ENCODE assay signal across 27 cellular contexts in genomic region chr14:77355811-77356210, GRCh38. TPM values are rescaled to one million over a fixed set of nuclear protein-coding genes. Genes with fewer than 3 reads are reported as not detected.
"Had no signal": no experiment of that assay in that cellular context is flagged by ENCODE, and none has a peak within 500 bp of the region (broad histone marks: within the 10 kb centered on the region; RNA-seq: fewer than 3 reads in every experiment).

No MANE protein-coding gene starts in this region.

- H3K4me1 ChIP-seq: foreskin keratinocyte, prostate gland, tibial artery had no signal

- H3K27ac Mint-ChIP-seq: activated B cell treated with CpG ODN at 0.5 μM for 24 hours; activated CD4-positive, alpha-beta T cell treated with anti-CD3 and anti-CD28 coated beads for 36 hours; activated naive CD8-positive, alpha-beta T cell treated with anti-CD3 and anti-CD28 coated beads, Interleukin-2, amount 10 ng/mL, durations not matched to agents 7 days and 5 days; activated T-helper 2 cell treated with anti-CD3 and anti-CD28 coated beads, Interferon-gamma antibody, Interleukin-2, Interleukin-4, amounts not matched to agents 10 μg/mL and 5 μg/mL and 100 μg/mL, durations not matched to agents 14 hours and 24 hours and 36 hours; natural killer cell treated with Interleukin-12 subunit alpha and Interleukin-12 subunit beta and Interleukin-15 and Interleukin-18, amount 100 ng/mL, for 72 hours; stimulated activated naive CD8-positive, alpha-beta T cell treated with anti-CD3 and anti-CD28 coated beads, Interleukin-15, Interleukin-2, amounts not matched to agents 100 ng/mL and 50 ng/mL, for 24 hours had no signal

- H3K36me3 Mint-ChIP-seq: natural killer cell treated with Interleukin-12 subunit alpha and Interleukin-12 subunit beta and Interleukin-15 and Interleukin-18, amount 100 ng/mL, for 72 hours had no signal

- H3K27me3 ChIP-seq: cardiac muscle cell, foreskin keratinocyte, neutrophil, ovary, tibial artery had no signal

- H3K9me3 Mint-ChIP-seq: activated B cell treated with CpG ODN at 0.5 μM for 24 hours; activated naive CD8-positive, alpha-beta T cell treated with anti-CD3 and anti-CD28 coated beads, Interleukin-2, amount 10 ng/mL, durations not matched to agents 7 days and 5 days; activated T-cell treated with anti-CD3 and anti-CD28 coated beads, Interleukin-2, amount 50 U/mL, for 4 hours; activated T-helper 2 cell treated with anti-CD3 and anti-CD28 coated beads, Interferon-gamma antibody, Interleukin-2, Interleukin-4, amounts not matched to agents 10 μg/mL and 5 μg/mL and 100 μg/mL, durations not matched to agents 14 hours and 24 hours and 36 hours; memory B cell; natural killer cell treated with Interleukin-12 subunit alpha and Interleukin-12 subunit beta and Interleukin-15 and Interleukin-18, amount 100 ng/mL, for 72 hours; stimulated activated naive CD8-positive, alpha-beta T cell treated with anti-CD3 and anti-CD28 coated beads, Interleukin-15, Interleukin-2, amounts not matched to agents 100 ng/mL and 50 ng/mL, for 24 hours had no signal

- DNase-seq: activated B cell treated with CpG ODN at 0.5 μM for 24 hours; activated CD4-positive, alpha-beta T cell treated with anti-CD3 and anti-CD28 coated beads for 36 hours; activated CD4-positive, alpha-beta T cell treated with anti-CD3 and anti-CD28 coated beads, Interleukin-2, amount 50 U/mL, for 48 hours; activated CD8-positive, alpha-beta memory T cell treated with anti-CD3 and anti-CD28 coated beads, Interleukin-2, amount 50 U/mL, for 48 hours; activated naive CD4-positive, alpha-beta T cell; activated naive CD8-positive, alpha-beta T cell treated with anti-CD3 and anti-CD28 coated beads, Interleukin-2, amount 10 ng/mL, durations not matched to agents 7 days and 5 days; activated T-cell treated with anti-CD3 and anti-CD28 coated beads, Interleukin-2, amount 50 U/mL, for 4 hours; amniotic stem cell; cortex of kidney; foreskin keratinocyte; glutamatergic neuron; hippocampal formation; left ventricle myocardium superior; ovary; stimulated activated CD4-positive, alpha-beta T cell treated with anti-CD3 and anti-CD28 coated beads, Interleukin-12 subunit alpha, Interleukin-12 subunit beta, amount 100 ng/mL, for 4 hours; stimulated activated CD4-positive, alpha-beta T cell treated with anti-CD3 and anti-CD28 coated beads, Interleukin-4, amount 100 ng/mL, for 4 hours; substantia nigra; T-helper 1 cell; T-helper 9 cell; tibial artery had no signal

- H3K4me3 ChIP-seq: cardiac muscle cell, ovary, prostate gland, tibial artery had no signal

- H3K4me3 Mint-ChIP-seq: activated B cell treated with CpG ODN at 0.5 μM for 24 hours; activated CD4-positive, alpha-beta T cell treated with anti-CD3 and anti-CD28 coated beads for 36 hours; activated naive CD8-positive, alpha-beta T cell treated with anti-CD3 and anti-CD28 coated beads, Interleukin-2, amount 10 ng/mL, durations not matched to agents 7 days and 5 days; activated T-cell treated with anti-CD3 and anti-CD28 coated beads, Interleukin-2, amount 50 U/mL, for 4 hours; memory B cell; natural killer cell treated with Interleukin-12 subunit alpha and Interleukin-12 subunit beta and Interleukin-15 and Interleukin-18, amount 100 ng/mL, for 72 hours; stimulated activated naive CD8-positive, alpha-beta T cell treated with anti-CD3 and anti-CD28 coated beads, Interleukin-15, Interleukin-2, amounts not matched to agents 100 ng/mL and 50 ng/mL, for 24 hours had no signal

- H3K9me3 ChIP-seq: neutrophil, ovary, prostate gland, tibial artery had no signal

- H3K27me3 Mint-ChIP-seq: activated B cell treated with CpG ODN at 0.5 μM for 24 hours; activated CD4-positive, alpha-beta T cell treated with anti-CD3 and anti-CD28 coated beads for 36 hours; activated naive CD8-positive, alpha-beta T cell treated with anti-CD3 and anti-CD28 coated beads, Interleukin-2, amount 10 ng/mL, durations not matched to agents 7 days and 5 days; memory B cell; natural killer cell treated with Interleukin-12 subunit alpha and Interleukin-12 subunit beta and Interleukin-15 and Interleukin-18, amount 100 ng/mL, for 72 hours; stimulated activated naive CD8-positive, alpha-beta T cell treated with anti-CD3 and anti-CD28 coated beads, Interleukin-15, Interleukin-2, amounts not matched to agents 100 ng/mL and 50 ng/mL, for 24 hours had no signal

- H3K36me3 ChIP-seq: cardiac muscle cell, ovary, prostate gland had no signal

- H3K27ac ChIP-seq: cardiac muscle cell, foreskin keratinocyte, neutrophil, ovary, prostate gland, tibial artery had no signal

RNA-seq across cellular contexts. Expression of gene SAMD15, which starts 21.4 kb away (rescaled TPM):
- total RNA-seq: activated naive CD8-positive, alpha-beta T cell treated with anti-CD3 and anti-CD28 coated beads, Interleukin-2, amount 10 ng/mL, durations not matched to agents 7 days and 5 days had no signal
